8 cellular contexts compared by ENCODE assay signal in genomic region chr5:170254056-170254455, GRCh38. TPM values are rescaled to one million over a fixed set of nuclear protein-coding genes. Genes with fewer than 3 reads are reported as not detected.
DNase-seq lines count a peak whose midpoint lies in the region; ATAC-seq and TF ChIP-seq lines count a peak whose summit lies in the region.

No MANE protein-coding gene starts in this region.

- DNase-seq in CD1c-positive myeloid dendritic cell (ENCODE audit: extremely low spot score) = peak; percentile 33
- peak; percentile 35 for DNase-seq in LNCaP clone FGC (ENCODE audit: low read depth)
- DNase-seq in activated naive CD4-positive, alpha-beta T cell treated with anti-CD3 and anti-CD28 coated beads, Interleukin-2, amount 10 ng/mL, durations not matched to agents 7 days and 5 days = peak; percentile 75
- peak in 2 of 3 experiments; percentile 50 to 53 for DNase-seq in stimulated activated CD4-positive, alpha-beta T cell treated with anti-CD3 and anti-CD28 coated beads, TNF-alpha, amount 100 ng/mL, for 24 hours (ENCODE audit: low read depth in 3 of 3)
- no peak for DNase-seq in NCI-H2029 (lab: John Stamatoyannopoulos, UW)
- no peak for DNase-seq in posterior vena cava (ENCODE audit: low spot score)
- DNase-seq in GOT3 (lab: John Stamatoyannopoulos, UW) = no peak

- H3K36me3 Mint-ChIP-seq in activated naive CD4-positive, alpha-beta T cell treated with anti-CD3 and anti-CD28 coated beads, Interleukin-2, amount 10 ng/mL, durations not matched to agents 7 days and 5 days = peaks cover 91% of the 10 kb centered on the region

- H3K9me3 Mint-ChIP-seq in activated naive CD4-positive, alpha-beta T cell treated with anti-CD3 and anti-CD28 coated beads, Interleukin-2, amount 10 ng/mL, durations not matched to agents 7 days and 5 days = no peaks in the 10 kb centered on the region

- CTCF ChIA-PET in activated naive CD4-positive, alpha-beta T cell treated with anti-CD3 and anti-CD28 coated beads, Interleukin-2, amount 10 ng/mL, durations not matched to agents 7 days and 5 days (lab: Charles Lee) = interaction anchor here (0.6 to 2.6 kb wide), 2 partner anchors 20 to 85 kb away, joined by 3 to 8 read pairs; no protein-coding TSS in a partner anchor

- intact Hi-C loops in posterior vena cava (cut with DNase I) = no loop called here

- no peak overlapping the region for H3K4me3 ChIP-seq in LNCaP clone FGC (ENCODE audit: low read depth, low read length)

- peak overlapping the region; percentile 88 for H3K27ac Mint-ChIP-seq in activated naive CD4-positive, alpha-beta T cell treated with anti-CD3 and anti-CD28 coated beads, Interleukin-2, amount 10 ng/mL, durations not matched to agents 7 days and 5 days

- H3K4me1 Mint-ChIP-seq in activated naive CD4-positive, alpha-beta T cell treated with anti-CD3 and anti-CD28 coated beads, Interleukin-2, amount 10 ng/mL, durations not matched to agents 7 days and 5 days = peaks cover 75% of the 10 kb centered on the region

- no peak for TF ChIP-seq CTCF in LNCaP clone FGC (IDR thresholded peaks at IDR 0.05; ENCODE audit: control insufficient read depth, extremely low read depth, insufficient read depth)

- no peaks in the 10 kb centered on the region for H3K27me3 Mint-ChIP-seq in activated naive CD4-positive, alpha-beta T cell treated with anti-CD3 and anti-CD28 coated beads, Interleukin-2, amount 10 ng/mL, durations not matched to agents 7 days and 5 days

- H3K4me3 Mint-ChIP-seq in activated naive CD4-positive, alpha-beta T cell treated with anti-CD3 and anti-CD28 coated beads, Interleukin-2, amount 10 ng/mL, durations not matched to agents 7 days and 5 days = no peak overlapping the region

- peak; percentile 96 for ATAC-seq in GM21526 (IDR thresholded peaks at IDR 0.05; ENCODE audit: low FRiP score, unreplicated experiment)

RNA-seq across cellular contexts. Expression of gene C5orf58, which starts 21.3 kb away (rescaled TPM):
- total RNA-seq in posterior vena cava = not detected

RNA-seq across cellular contexts. Expression of gene LCP2, which starts 43.5 kb away (rescaled TPM):
- total RNA-seq in posterior vena cava = 10 to 100 TPM; 19.3 to 25.0 TPM

Comparison
In these comparisons a context has a peak if more than half of its experiments do, and no peak if none do; other contexts are left out.
1. DNase-seq: peak in CD1c-positive myeloid dendritic cell (single experiment), LNCaP clone FGC (single experiment), activated naive CD4-positive, alpha-beta T cell treated with anti-CD3 and anti-CD28 coated beads, Interleukin-2, amount 10 ng/mL, durations not matched to agents 7 days and 5 days (single experiment) and stimulated activated CD4-positive, alpha-beta T cell treated with anti-CD3 and anti-CD28 coated beads, TNF-alpha, amount 100 ng/mL, for 24 hours (2 of 3); none in NCI-H2029 (single experiment), posterior vena cava (single experiment) and GOT3 (single experiment).